In the genomic region with DNA sequence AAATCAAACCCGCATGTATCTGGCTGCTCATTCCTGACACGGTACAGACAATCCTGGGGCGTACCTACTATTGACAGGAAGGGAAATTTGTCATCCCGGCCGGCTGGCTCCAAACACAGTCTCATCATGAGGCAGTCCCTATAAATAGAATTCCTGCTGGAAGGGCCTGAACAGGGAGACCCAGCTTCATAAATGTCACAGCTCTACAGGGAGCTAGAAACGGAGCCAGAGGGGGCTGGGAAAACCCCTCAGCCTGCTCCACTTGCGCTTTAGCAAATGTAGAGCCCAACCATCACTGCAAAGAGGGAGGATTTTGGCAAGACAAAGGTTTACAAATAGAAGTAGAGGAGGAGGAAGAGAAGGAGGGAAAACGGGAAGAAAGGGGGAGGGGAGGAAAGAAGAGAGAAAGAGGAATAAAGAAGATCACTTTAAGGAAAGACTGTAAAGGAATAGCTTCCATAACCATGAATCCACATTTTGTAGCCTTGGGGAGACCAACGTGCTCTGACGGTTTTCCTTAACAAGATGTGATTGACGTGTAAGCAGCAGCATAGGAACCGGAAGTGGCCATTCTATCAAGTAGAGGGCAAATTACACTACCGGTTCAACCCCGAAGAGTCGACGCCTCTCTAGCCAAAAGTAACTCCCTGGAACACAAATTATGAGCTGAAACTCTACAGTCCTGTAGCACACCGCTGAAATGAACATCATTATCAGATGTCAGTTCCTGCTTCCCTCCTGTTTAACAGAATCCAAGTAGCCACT, we compare ENCODE assay signal across 1 cellular context.
A peak's percentile ranks its signal among the peaks of the same experiment; 100 is the strongest.
TF ChIP-seq lines count a peak whose summit lies in the region.

No MANE protein-coding gene starts in this region.

TF ChIP-seq in SK-N-SH, 30 proteins besides CTCF, POLR2A, EP300 and RAD21 (continued from another document):
- TF ChIP-seq, protein P1, sequence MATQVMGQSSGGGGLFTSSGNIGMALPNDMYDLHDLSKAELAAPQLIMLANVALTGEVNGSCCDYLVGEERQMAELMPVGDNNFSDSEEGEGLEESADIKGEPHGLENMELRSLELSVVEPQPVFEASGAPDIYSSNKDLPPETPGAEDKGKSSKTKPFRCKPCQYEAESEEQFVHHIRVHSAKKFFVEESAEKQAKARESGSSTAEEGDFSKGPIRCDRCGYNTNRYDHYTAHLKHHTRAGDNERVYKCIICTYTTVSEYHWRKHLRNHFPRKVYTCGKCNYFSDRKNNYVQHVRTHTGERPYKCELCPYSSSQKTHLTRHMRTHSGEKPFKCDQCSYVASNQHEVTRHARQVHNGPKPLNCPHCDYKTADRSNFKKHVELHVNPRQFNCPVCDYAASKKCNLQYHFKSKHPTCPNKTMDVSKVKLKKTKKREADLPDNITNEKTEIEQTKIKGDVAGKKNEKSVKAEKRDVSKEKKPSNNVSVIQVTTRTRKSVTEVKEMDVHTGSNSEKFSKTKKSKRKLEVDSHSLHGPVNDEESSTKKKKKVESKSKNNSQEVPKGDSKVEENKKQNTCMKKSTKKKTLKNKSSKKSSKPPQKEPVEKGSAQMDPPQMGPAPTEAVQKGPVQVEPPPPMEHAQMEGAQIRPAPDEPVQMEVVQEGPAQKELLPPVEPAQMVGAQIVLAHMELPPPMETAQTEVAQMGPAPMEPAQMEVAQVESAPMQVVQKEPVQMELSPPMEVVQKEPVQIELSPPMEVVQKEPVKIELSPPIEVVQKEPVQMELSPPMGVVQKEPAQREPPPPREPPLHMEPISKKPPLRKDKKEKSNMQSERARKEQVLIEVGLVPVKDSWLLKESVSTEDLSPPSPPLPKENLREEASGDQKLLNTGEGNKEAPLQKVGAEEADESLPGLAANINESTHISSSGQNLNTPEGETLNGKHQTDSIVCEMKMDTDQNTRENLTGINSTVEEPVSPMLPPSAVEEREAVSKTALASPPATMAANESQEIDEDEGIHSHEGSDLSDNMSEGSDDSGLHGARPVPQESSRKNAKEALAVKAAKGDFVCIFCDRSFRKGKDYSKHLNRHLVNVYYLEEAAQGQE (IDR thresholded peaks at IDR 0.05; ENCODE audit: low read depth, low read length): no peak
- peak; percentile 45; the same call in 1 of the 2 replicates for TF ChIP-seq JUND (IDR thresholded peaks at IDR 0.05)
- no peak for TF ChIP-seq ELF1 (IDR thresholded peaks at IDR 0.05)
- peak; percentile 49 for TF ChIP-seq NFIC (IDR thresholded peaks at IDR 0.05; ENCODE audit: borderline replicate concordance)
- no peak for TF ChIP-seq RFX5 (IDR thresholded peaks at IDR 0.05; ENCODE audit: low read length)
- peak; percentile 55; the same call in 1 of the 2 replicates for TF ChIP-seq SIN3A (IDR thresholded peaks at IDR 0.05; ENCODE audit: borderline replicate concordance, low read depth, low read length)
- peak; percentile 82 for TF ChIP-seq TCF12 (IDR thresholded peaks at IDR 0.05)
- TF ChIP-seq RCOR1 (IDR thresholded peaks at IDR 0.05; ENCODE audit: low read length): no peak
- TF ChIP-seq, protein P2, sequence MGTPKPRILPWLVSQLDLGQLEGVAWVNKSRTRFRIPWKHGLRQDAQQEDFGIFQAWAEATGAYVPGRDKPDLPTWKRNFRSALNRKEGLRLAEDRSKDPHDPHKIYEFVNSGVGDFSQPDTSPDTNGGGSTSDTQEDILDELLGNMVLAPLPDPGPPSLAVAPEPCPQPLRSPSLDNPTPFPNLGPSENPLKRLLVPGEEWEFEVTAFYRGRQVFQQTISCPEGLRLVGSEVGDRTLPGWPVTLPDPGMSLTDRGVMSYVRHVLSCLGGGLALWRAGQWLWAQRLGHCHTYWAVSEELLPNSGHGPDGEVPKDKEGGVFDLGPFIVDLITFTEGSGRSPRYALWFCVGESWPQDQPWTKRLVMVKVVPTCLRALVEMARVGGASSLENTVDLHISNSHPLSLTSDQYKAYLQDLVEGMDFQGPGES (IDR thresholded peaks at IDR 0.05; ENCODE audit: low read depth, low read length): no peak
- peak; percentile 56; the same call in 1 of the 2 replicates for TF ChIP-seq RXRA (IDR thresholded peaks at IDR 0.05; ENCODE audit: borderline replicate concordance, low read depth)
- TF ChIP-seq NRF1 (IDR thresholded peaks at IDR 0.05; ENCODE audit: low read depth, low read length): no peak
- no peak for TF ChIP-seq POLR2AphosphoS5 (IDR thresholded peaks at IDR 0.05; ENCODE audit: low read depth, low read length)
- TF ChIP-seq MXI1 (IDR thresholded peaks at IDR 0.05; ENCODE audit: low read depth, low read length): no peak
- TF ChIP-seq, protein P3, sequence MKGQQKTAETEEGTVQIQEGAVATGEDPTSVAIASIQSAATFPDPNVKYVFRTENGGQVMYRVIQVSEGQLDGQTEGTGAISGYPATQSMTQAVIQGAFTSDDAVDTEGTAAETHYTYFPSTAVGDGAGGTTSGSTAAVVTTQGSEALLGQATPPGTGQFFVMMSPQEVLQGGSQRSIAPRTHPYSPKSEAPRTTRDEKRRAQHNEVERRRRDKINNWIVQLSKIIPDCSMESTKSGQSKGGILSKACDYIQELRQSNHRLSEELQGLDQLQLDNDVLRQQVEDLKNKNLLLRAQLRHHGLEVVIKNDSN (IDR thresholded peaks at IDR 0.05; ENCODE audit: borderline replicate concordance, low read depth): no peak
- TF ChIP-seq, protein P4, sequence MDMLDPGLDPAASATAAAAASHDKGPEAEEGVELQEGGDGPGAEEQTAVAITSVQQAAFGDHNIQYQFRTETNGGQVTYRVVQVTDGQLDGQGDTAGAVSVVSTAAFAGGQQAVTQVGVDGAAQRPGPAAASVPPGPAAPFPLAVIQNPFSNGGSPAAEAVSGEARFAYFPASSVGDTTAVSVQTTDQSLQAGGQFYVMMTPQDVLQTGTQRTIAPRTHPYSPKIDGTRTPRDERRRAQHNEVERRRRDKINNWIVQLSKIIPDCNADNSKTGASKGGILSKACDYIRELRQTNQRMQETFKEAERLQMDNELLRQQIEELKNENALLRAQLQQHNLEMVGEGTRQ (IDR thresholded peaks at IDR 0.05; ENCODE audit: borderline replicate concordance, low read depth, low read length): no peak
- TF ChIP-seq, protein P5, sequence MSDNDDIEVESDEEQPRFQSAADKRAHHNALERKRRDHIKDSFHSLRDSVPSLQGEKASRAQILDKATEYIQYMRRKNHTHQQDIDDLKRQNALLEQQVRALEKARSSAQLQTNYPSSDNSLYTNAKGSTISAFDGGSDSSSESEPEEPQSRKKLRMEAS (IDR thresholded peaks at IDR 0.05; ENCODE audit: low read depth): 0 out of 2 replicates have a peak, but pooled peaks have one; percentile 27
- TF ChIP-seq GABPA (IDR thresholded peaks at IDR 0.05; ENCODE audit: low read depth): no peak
- TF ChIP-seq TAF1 (IDR thresholded peaks at IDR 0.05; ENCODE audit: borderline replicate concordance, low read depth, low read length): no peak
TF ChIP-seq in SK-N-SH: peak in this region for 10.
